ENCODE assay signal across 2 cellular contexts in the genomic region with DNA sequence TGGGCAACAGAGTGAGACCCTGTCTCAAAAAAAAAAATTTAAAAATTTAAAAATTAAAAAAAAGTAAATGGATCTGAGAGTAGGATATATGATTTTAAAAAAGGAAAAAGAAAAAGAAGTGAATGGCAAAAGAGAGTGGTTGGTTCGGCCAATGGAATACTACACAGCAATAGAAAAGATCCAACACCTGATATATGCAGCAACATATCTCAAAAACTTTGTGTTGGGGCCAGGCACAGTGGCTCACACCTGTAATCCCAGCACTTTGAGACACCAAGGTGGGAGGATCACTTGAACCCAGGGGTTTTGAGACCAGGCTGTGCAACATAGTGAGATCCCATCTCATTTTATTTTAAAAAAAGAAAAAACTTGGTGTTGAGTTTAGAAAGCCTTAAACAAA.
TF ChIP-seq lines count a peak whose summit lies in the region.

No MANE protein-coding gene starts in this region.

TF ChIP-seq in HEK293, 187 proteins besides CTCF, POLR2A, EP300 and RAD21:
- TF ChIP-seq ZBTB17 (tag by site-specific recombination; IDR thresholded peaks at IDR 0.05) (no peak), ZNF121 (tag by site-specific recombination; IDR thresholded peaks at IDR 0.05) (peak; percentile 85), ZNF600 (tag by site-specific recombination; IDR thresholded peaks at IDR 0.05) (no peak), ZNF580 (tag by site-specific recombination; IDR thresholded peaks at IDR 0.05) (0 out of 2 replicates have a peak, but pooled peaks have one; percentile 19), ZNF146 (tag by site-specific recombination; IDR thresholded peaks at IDR 0.05) (peak; percentile 87), ZNF664 (tag by site-specific recombination; IDR thresholded peaks at IDR 0.05) (peak; percentile 54; the same call in 1 of the 2 replicates), ZNF571 (tag by site-specific recombination; IDR thresholded peaks at IDR 0.05) (no peak), ZBTB7A (tag by site-specific recombination; IDR thresholded peaks at IDR 0.05; ENCODE audit: low read depth) (no peak), PRDM1 (tag by site-specific recombination; IDR thresholded peaks at IDR 0.05) (0 out of 2 replicates have a peak, but pooled peaks have one; percentile 5)

TF ChIP-seq in K562, 482 proteins besides CTCF, POLR2A, EP300 and RAD21:
- TF ChIP-seq ZBTB1 (CRISPR knock-in tag; IDR thresholded peaks at IDR 0.05; ENCODE audit: borderline replicate concordance, low read depth) = no peak
- TF ChIP-seq, protein P1, sequence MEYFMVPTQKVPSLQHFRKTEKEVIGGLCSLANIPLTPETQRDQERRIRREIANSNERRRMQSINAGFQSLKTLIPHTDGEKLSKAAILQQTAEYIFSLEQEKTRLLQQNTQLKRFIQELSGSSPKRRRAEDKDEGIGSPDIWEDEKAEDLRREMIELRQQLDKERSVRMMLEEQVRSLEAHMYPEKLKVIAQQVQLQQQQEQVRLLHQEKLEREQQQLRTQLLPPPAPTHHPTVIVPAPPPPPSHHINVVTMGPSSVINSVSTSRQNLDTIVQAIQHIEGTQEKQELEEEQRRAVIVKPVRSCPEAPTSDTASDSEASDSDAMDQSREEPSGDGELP (CRISPR knock-in tag; IDR thresholded peaks at IDR 0.05; ENCODE audit: borderline replicate concordance) = no peak
- no peak for TF ChIP-seq ZNF766 (CRISPR knock-in tag; conservative IDR thresholded peaks at IDR 0.05)
- TF ChIP-seq ZNF146 (CRISPR knock-in tag; IDR thresholded peaks at IDR 0.05; ENCODE audit: unreplicated experiment) = peak; percentile 47
- TF ChIP-seq ZNF121 (CRISPR knock-in tag; conservative IDR thresholded peaks at IDR 0.05) = peak; percentile 10
- peak; percentile 51 for TF ChIP-seq RBM25 (IDR thresholded peaks at IDR 0.05; ENCODE audit: low read depth, low read length, severe bottlenecking)
- no peak for TF ChIP-seq TEAD2 (tag; IDR thresholded peaks at IDR 0.05)
- TF ChIP-seq STAT6 (CRISPR knock-in tag; IDR thresholded peaks at IDR 0.05) = no peak
- TF ChIP-seq PHF20 (IDR thresholded peaks at IDR 0.05; ENCODE audit: partially characterized antibody) = no peak
- TF ChIP-seq, protein P2, sequence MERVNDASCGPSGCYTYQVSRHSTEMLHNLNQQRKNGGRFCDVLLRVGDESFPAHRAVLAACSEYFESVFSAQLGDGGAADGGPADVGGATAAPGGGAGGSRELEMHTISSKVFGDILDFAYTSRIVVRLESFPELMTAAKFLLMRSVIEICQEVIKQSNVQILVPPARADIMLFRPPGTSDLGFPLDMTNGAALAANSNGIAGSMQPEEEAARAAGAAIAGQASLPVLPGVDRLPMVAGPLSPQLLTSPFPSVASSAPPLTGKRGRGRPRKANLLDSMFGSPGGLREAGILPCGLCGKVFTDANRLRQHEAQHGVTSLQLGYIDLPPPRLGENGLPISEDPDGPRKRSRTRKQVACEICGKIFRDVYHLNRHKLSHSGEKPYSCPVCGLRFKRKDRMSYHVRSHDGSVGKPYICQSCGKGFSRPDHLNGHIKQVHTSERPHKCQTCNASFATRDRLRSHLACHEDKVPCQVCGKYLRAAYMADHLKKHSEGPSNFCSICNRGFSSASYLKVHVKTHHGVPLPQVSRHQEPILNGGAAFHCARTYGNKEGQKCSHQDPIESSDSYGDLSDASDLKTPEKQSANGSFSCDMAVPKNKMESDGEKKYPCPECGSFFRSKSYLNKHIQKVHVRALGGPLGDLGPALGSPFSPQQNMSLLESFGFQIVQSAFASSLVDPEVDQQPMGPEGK (CRISPR knock-in tag; IDR thresholded peaks at IDR 0.05; ENCODE audit: borderline replicate concordance) = no peak
- no peak for TF ChIP-seq ARHGAP35 (IDR thresholded peaks at IDR 0.05; ENCODE audit: partially characterized antibody)
- TF ChIP-seq SAFB2 (IDR thresholded peaks at IDR 0.05; ENCODE audit: borderline replicate concordance, low read depth, low read length, severe bottlenecking) = no peak
- TF ChIP-seq SIRT6 (IDR thresholded peaks at IDR 0.05; ENCODE audit: low read depth, low read length) = no peak
- TF ChIP-seq, protein P3, sequence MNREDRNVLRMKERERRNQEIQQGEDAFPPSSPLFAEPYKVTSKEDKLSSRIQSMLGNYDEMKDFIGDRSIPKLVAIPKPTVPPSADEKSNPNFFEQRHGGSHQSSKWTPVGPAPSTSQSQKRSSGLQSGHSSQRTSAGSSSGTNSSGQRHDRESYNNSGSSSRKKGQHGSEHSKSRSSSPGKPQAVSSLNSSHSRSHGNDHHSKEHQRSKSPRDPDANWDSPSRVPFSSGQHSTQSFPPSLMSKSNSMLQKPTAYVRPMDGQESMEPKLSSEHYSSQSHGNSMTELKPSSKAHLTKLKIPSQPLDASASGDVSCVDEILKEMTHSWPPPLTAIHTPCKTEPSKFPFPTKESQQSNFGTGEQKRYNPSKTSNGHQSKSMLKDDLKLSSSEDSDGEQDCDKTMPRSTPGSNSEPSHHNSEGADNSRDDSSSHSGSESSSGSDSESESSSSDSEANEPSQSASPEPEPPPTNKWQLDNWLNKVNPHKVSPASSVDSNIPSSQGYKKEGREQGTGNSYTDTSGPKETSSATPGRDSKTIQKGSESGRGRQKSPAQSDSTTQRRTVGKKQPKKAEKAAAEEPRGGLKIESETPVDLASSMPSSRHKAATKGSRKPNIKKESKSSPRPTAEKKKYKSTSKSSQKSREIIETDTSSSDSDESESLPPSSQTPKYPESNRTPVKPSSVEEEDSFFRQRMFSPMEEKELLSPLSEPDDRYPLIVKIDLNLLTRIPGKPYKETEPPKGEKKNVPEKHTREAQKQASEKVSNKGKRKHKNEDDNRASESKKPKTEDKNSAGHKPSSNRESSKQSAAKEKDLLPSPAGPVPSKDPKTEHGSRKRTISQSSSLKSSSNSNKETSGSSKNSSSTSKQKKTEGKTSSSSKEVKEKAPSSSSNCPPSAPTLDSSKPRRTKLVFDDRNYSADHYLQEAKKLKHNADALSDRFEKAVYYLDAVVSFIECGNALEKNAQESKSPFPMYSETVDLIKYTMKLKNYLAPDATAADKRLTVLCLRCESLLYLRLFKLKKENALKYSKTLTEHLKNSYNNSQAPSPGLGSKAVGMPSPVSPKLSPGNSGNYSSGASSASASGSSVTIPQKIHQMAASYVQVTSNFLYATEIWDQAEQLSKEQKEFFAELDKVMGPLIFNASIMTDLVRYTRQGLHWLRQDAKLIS (CRISPR knock-in tag; IDR thresholded peaks at IDR 0.05) = no peak
- no peak for TF ChIP-seq KDM5B (IDR thresholded peaks at IDR 0.05; ENCODE audit: insufficient replicate concordance, low read depth, low read length)
- TF ChIP-seq ADNP (tag; IDR thresholded peaks at IDR 0.05) = no peak
- TF ChIP-seq, protein P4, sequence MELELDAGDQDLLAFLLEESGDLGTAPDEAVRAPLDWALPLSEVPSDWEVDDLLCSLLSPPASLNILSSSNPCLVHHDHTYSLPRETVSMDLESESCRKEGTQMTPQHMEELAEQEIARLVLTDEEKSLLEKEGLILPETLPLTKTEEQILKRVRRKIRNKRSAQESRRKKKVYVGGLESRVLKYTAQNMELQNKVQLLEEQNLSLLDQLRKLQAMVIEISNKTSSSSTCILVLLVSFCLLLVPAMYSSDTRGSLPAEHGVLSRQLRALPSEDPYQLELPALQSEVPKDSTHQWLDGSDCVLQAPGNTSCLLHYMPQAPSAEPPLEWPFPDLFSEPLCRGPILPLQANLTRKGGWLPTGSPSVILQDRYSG (tag; conservative IDR thresholded peaks at IDR 0.05; ENCODE audit: low read depth) = no peak
- TF ChIP-seq NR3C1 (CRISPR knock-in tag; IDR thresholded peaks at IDR 0.05) = no peak
TF ChIP-seq in K562: peak in this region for 3.
